In genomic region chr7:104123786-104124185, GRCh38 we compare ENCODE assay signal across 2 cellular contexts.
TF ChIP-seq lines count a peak whose summit lies in the region.

No MANE protein-coding gene starts in this region.

TF ChIP-seq in IMR-90, 13 proteins besides CTCF, POLR2A, EP300 and RAD21 (continued from another document):
- no peak for TF ChIP-seq USF2 (IDR thresholded peaks at IDR 0.05; ENCODE audit: low read depth, low read length)
TF ChIP-seq in IMR-90: peak in this region for 1.

TF ChIP-seq in HepG2, 621 proteins besides CTCF, POLR2A, EP300 and RAD21 (continued from another document):
- no peak for TF ChIP-seq PBX3 (CRISPR knock-in tag; IDR thresholded peaks at IDR 0.05; ENCODE audit: borderline replicate concordance)
- TF ChIP-seq ZNF10 (CRISPR knock-in tag; IDR thresholded peaks at IDR 0.05; ENCODE audit: borderline replicate concordance, low read depth) = no peak
- no peak for TF ChIP-seq CHCHD3 (CRISPR knock-in tag; IDR thresholded peaks at IDR 0.05)
- TF ChIP-seq RNF2 (conservative IDR thresholded peaks at IDR 0.05; ENCODE audit: low read depth) = no peak
- no peak for TF ChIP-seq ATAD3A (CRISPR knock-in tag; IDR thresholded peaks at IDR 0.05)
- no peak for TF ChIP-seq ZNF609 (CRISPR knock-in tag; IDR thresholded peaks at IDR 0.05; ENCODE audit: borderline replicate concordance)
- no peak for TF ChIP-seq CREM (IDR thresholded peaks at IDR 0.05)
- no peak for TF ChIP-seq CREM (CRISPR knock-in tag; IDR thresholded peaks at IDR 0.05)
- TF ChIP-seq IRF2 (CRISPR knock-in tag; IDR thresholded peaks at IDR 0.05) = no peak
- no peak for TF ChIP-seq HMG20B (CRISPR knock-in tag; conservative IDR thresholded peaks at IDR 0.05)
- no peak for TF ChIP-seq ZBTB20 (CRISPR knock-in tag; IDR thresholded peaks at IDR 0.05; ENCODE audit: borderline replicate concordance, low read depth)
